Comparison of ENCODE assay signal across 10 cellular contexts in genomic region chr6:32943864-32944263, GRCh38. TPM values are rescaled to one million over a fixed set of nuclear protein-coding genes. Genes with fewer than 3 reads are reported as not detected.
DNase-seq lines count a peak whose midpoint lies in the region; ATAC-seq and TF ChIP-seq lines count a peak whose summit lies in the region.
"Had no signal": no experiment of that assay in that cellular context is flagged by ENCODE, and none has a peak within 500 bp of the region (broad histone marks: within the 10 kb centered on the region; RNA-seq: fewer than 3 reads in every experiment).

No MANE protein-coding gene starts in this region.

- peak overlapping the region; percentile 58 for H3K4ac ChIP-seq in IMR-90 (ENCODE audit: low read depth, low read length)

- H2BK120ac ChIP-seq in IMR-90 (ENCODE audit: low read depth, low read length), result peak overlapping the region; percentile 74

- no peak overlapping the region for H3K4me2 ChIP-seq in IMR-90 (ENCODE audit: low read depth, low read length)

- no peaks in the 10 kb centered on the region for H3K9me3 Mint-ChIP-seq in activated CD4-positive, alpha-beta T cell treated with anti-CD3 and anti-CD28 coated beads, Interleukin-2, amount 10 ng/mL, durations not matched to agents 24 days and 14 days
- H3K9me3 Mint-ChIP-seq in activated naive CD4-positive, alpha-beta T cell treated with anti-CD3 and anti-CD28 coated beads, Interleukin-2, amount 50 U/mL, for 72 hours, result peaks cover 0 to 8% of the 10 kb centered on the region in 2 donors
- H3K9me3 Mint-ChIP-seq in stimulated activated naive CD8-positive, alpha-beta T cell treated with anti-CD3 and anti-CD28 coated beads, Interleukin-15, amount 100 ng/mL, for 72 hours, result no peaks in the 10 kb centered on the region

- POLR2A ChIA-PET in IMR-90 (lab: Charles Lee; ENCODE audit: unreplicated experiment), result no interaction called here

- peak overlapping the region; percentile 62; the same call in 1 of the 2 replicates for H3K14ac ChIP-seq in IMR-90 (replicated peaks; ENCODE audit: low read depth, low read length)

- H3K4me3 ChIP-seq in IMR-90 (ENCODE audit: insufficient read depth, low read depth, low read length), result no peak overlapping the region

- no peaks in the 10 kb centered on the region for H3K36me3 Mint-ChIP-seq in activated CD4-positive, alpha-beta T cell treated with anti-CD3 and anti-CD28 coated beads, Interleukin-2, amount 10 ng/mL, durations not matched to agents 24 days and 14 days (ENCODE audit: low read depth)
- no peaks in the 10 kb centered on the region for H3K36me3 Mint-ChIP-seq in activated naive CD4-positive, alpha-beta T cell treated with anti-CD3 and anti-CD28 coated beads, Interleukin-2, amount 50 U/mL, for 72 hours

- H3K9me3 ChIP-seq in IMR-90 (ENCODE audit: control insufficient read depth, insufficient read depth, low read length), result no peaks in the 10 kb centered on the region

- H2BK5ac ChIP-seq in IMR-90 (ENCODE audit: low read depth, low read length, poor library complexity, severe bottlenecking), result no peak overlapping the region

- no peak overlapping the region; the same call in 2 of the 3 replicates for H2BK15ac ChIP-seq in IMR-90 (ENCODE audit: low read depth, low read length)

- H4K5ac ChIP-seq in IMR-90 (ENCODE audit: low read depth, low read length), result no peak overlapping the region

- no peak for TF ChIP-seq CTCF in IMR-90 (conservative IDR thresholded peaks at IDR 0.05; ENCODE audit: low read depth, low read length)

- peak overlapping the region; percentile 52; the same call in 1 of the 2 replicates for H4K91ac ChIP-seq in IMR-90 (ENCODE audit: insufficient read depth, low read depth, low read length)

- no peak for TF ChIP-seq POLR2A in IMR-90 (IDR thresholded peaks at IDR 0.05; ENCODE audit: low read depth, low read length)

- H3K4me1 ChIP-seq in IMR-90 (ENCODE audit: control insufficient read depth, insufficient read depth, low read length), result peaks cover 9% of the 10 kb centered on the region

- no peak overlapping the region for H2AK9ac ChIP-seq in IMR-90 (replicated peaks; ENCODE audit: low read depth, low read length, poor library complexity)

- H4K20me1 ChIP-seq in IMR-90 (ENCODE audit: insufficient read depth, low read length), result no peaks in the 10 kb centered on the region

- intact Hi-C loops in activated CD4-positive, alpha-beta T cell treated with anti-CD3 and anti-CD28 coated beads, Interleukin-2, amount 10 ng/mL, durations not matched to agents 24 days and 14 days (cut with micrococcal nuclease), result loop anchor here (1.0 kb wide), 1 partner anchor 9 kb away; the partner anchor contains the start of gene HLA-DMA
- intact Hi-C loops in IMR-90 (cut with micrococcal nuclease), result no loop called here

- H3K9ac ChIP-seq in IMR-90 (ENCODE audit: low read depth, low read length), result no peak overlapping the region

- H3K9me1 ChIP-seq in IMR-90 (ENCODE audit: insufficient read depth, low read length), result peaks cover 6% of the 10 kb centered on the region

- DNase-seq in activated CD4-positive, alpha-beta T cell treated with anti-CD3 and anti-CD28 coated beads, Interleukin-2, amount 10 ng/mL, durations not matched to agents 24 days and 14 days, result no peak
- no peak for DNase-seq in activated CD4-positive, alpha-beta T cell treated with anti-CD3 and anti-CD28 coated beads for 1 hour
- DNase-seq in IMR-90 (no peak), AG08396 (ENCODE audit: low spot score) (no peak), HPDE6-E6E7 (ENCODE audit: extremely low spot score) (no peak)
- no peak for DNase-seq in activated naive CD4-positive, alpha-beta T cell treated with anti-CD3 and anti-CD28 coated beads, Interleukin-2, amount 50 U/mL, for 72 hours (ENCODE audit: low spot score in 2 of 2)
- DNase-seq in stimulated activated naive CD8-positive, alpha-beta T cell treated with anti-CD3 and anti-CD28 coated beads, Interleukin-15, amount 100 ng/mL, for 72 hours, result no peak
- no peak for DNase-seq in stimulated activated CD4-positive, alpha-beta T cell treated with anti-CD3 and anti-CD28 coated beads, Interleukin-4, amount 100 ng/mL, for 24 hours
- DNase-seq: ACHN, NCI-H146 had no signal

- H2BK20ac ChIP-seq in IMR-90 (ENCODE audit: low read depth, low read length), result peak overlapping the region; percentile 70

- peaks cover 54% of the 10 kb centered on the region for H3K4me1 Mint-ChIP-seq in activated CD4-positive, alpha-beta T cell treated with anti-CD3 and anti-CD28 coated beads, Interleukin-2, amount 10 ng/mL, durations not matched to agents 24 days and 14 days
- peaks cover 81% of the 10 kb centered on the region for H3K4me1 Mint-ChIP-seq in stimulated activated naive CD8-positive, alpha-beta T cell treated with anti-CD3 and anti-CD28 coated beads, Interleukin-15, amount 100 ng/mL, for 72 hours

- WGBS in IMR-90 (ENCODE audit: extremely low coverage in 2 of 2, insufficient read length in 1 of 2), 2 experiments, result 100% methylated on average over 1 of the region's 3 CpGs; no CpG with 5 or more reads in 1 of the 2 experiments

- H3K79me1 ChIP-seq in IMR-90 (ENCODE audit: low read depth in 1 of 2, low read length in 2 of 2), result no peaks in the 10 kb centered on the region

- H3K18ac ChIP-seq in IMR-90 (ENCODE audit: low read depth, low read length), result peak overlapping the region; percentile 6; the same call in 1 of the 2 replicates

- no peaks in the 10 kb centered on the region for H3K36me3 ChIP-seq in IMR-90 (ENCODE audit: control insufficient read depth, insufficient read depth, low read length)

- no peak for TF ChIP-seq RAD21 in IMR-90 (IDR thresholded peaks at IDR 0.05; ENCODE audit: low read length)

- BruUV-seq in IMR-90 (replicated peaks; lab: Mats Ljungman, UMichigan), result no TSS peak

- no peaks in the 10 kb centered on the region for H3K27me3 ChIP-seq in IMR-90 (ENCODE audit: control insufficient read depth, insufficient read depth, low read length)

- no peaks in the 10 kb centered on the region for H3K27me3 Mint-ChIP-seq in activated CD4-positive, alpha-beta T cell treated with anti-CD3 and anti-CD28 coated beads, Interleukin-2, amount 10 ng/mL, durations not matched to agents 24 days and 14 days
- no peaks in the 10 kb centered on the region for H3K27me3 Mint-ChIP-seq in stimulated activated naive CD8-positive, alpha-beta T cell treated with anti-CD3 and anti-CD28 coated beads, Interleukin-15, amount 100 ng/mL, for 72 hours

- H3K23ac ChIP-seq in IMR-90 (ENCODE audit: low read depth, low read length), result 0 out of 2 replicates have a peak overlapping the region, but pooled peaks have one; percentile 34

- dilution Hi-C loops in IMR-90 (cut with HindIII; ENCODE audit: low sequenced_read_pairs, unreplicated experiment), result no loop called here

- H3K27ac ChIP-seq in IMR-90 (ENCODE audit: insufficient read depth, low read length), result no peak overlapping the region

- peak overlapping the region; percentile 86; the same call in 1 of the 2 replicates for H2AK5ac ChIP-seq in IMR-90 (ENCODE audit: low read depth, low read length)

- ATAC-seq in IMR-90 (ENCODE audit: low read depth), result no peak
- no peak for ATAC-seq in activated naive CD4-positive, alpha-beta T cell treated with anti-CD3 and anti-CD28 coated beads, Interleukin-2, amount 50 U/mL, for 72 hours
- ATAC-seq in stimulated activated naive CD8-positive, alpha-beta T cell treated with anti-CD3 and anti-CD28 coated beads, Interleukin-15, amount 100 ng/mL, for 72 hours, result no peak

- H2AFZ ChIP-seq in IMR-90 (replicated peaks; ENCODE audit: low read length, poor library complexity), result no peak overlapping the region

- CTCF ChIA-PET in IMR-90 (lab: Yijun Ruan, JAX), result interaction anchor here (0.7 to 3.3 kb wide), 3 partner anchors 10 to 41 kb away, joined by 3 to 18 read pairs (median 4); partner anchors contain the start of gene HLA-DMA

- no peak overlapping the region for H3K56ac ChIP-seq in IMR-90 (ENCODE audit: extremely low read depth, insufficient read depth, low read length)

- in situ Hi-C loops in IMR-90 (cut with MboI; ENCODE audit: low sequenced_read_pairs), result no loop called here

- H4K8ac ChIP-seq in IMR-90 (ENCODE audit: low read depth in 2 of 2, low read length in 2 of 2), result peak overlapping the region in 1 of 2 experiments; percentile 11; a peak in 1 of 4 replicates

- H3K4me3 Mint-ChIP-seq in activated CD4-positive, alpha-beta T cell treated with anti-CD3 and anti-CD28 coated beads, Interleukin-2, amount 10 ng/mL, durations not matched to agents 24 days and 14 days, result peak overlapping the region; percentile 88
- H3K4me3 Mint-ChIP-seq in stimulated activated naive CD8-positive, alpha-beta T cell treated with anti-CD3 and anti-CD28 coated beads, Interleukin-15, amount 100 ng/mL, for 72 hours, result peak overlapping the region; percentile 84 to 89

- H3K27ac Mint-ChIP-seq in activated CD4-positive, alpha-beta T cell treated with anti-CD3 and anti-CD28 coated beads, Interleukin-2, amount 10 ng/mL, durations not matched to agents 24 days and 14 days, result peak overlapping the region; percentile 93
- peak overlapping the region; percentile 73 to 78 for H3K27ac Mint-ChIP-seq in activated naive CD4-positive, alpha-beta T cell treated with anti-CD3 and anti-CD28 coated beads, Interleukin-2, amount 50 U/mL, for 72 hours
- H3K27ac Mint-ChIP-seq in stimulated activated naive CD8-positive, alpha-beta T cell treated with anti-CD3 and anti-CD28 coated beads, Interleukin-15, amount 100 ng/mL, for 72 hours, result peak overlapping the region; percentile 93 to 98

RNA-seq across cellular contexts. Expression of gene HLA-DMB, which starts 3.0 kb away (rescaled TPM):
- 0.75 and 0.80 TPM in 2 replicates for total RNA-seq in activated CD4-positive, alpha-beta T cell treated with anti-CD3 and anti-CD28 coated beads, Interleukin-2, amount 10 ng/mL, durations not matched to agents 24 days and 14 days
- total RNA-seq in IMR-90 (2012; rRNA removed), result 0.18 and 0.28 TPM in 2 replicates
- polyA plus RNA-seq in IMR-90 (2012; rRNA removed), result 0.19 and 0.20 TPM in 2 replicates
- 0.10 and 0.18 TPM in 2 replicates for polyA plus RNA-seq in IMR-90 (2012; cell fraction: cytosol; rRNA removed)
- polyA plus RNA-seq in IMR-90 (2012; cell fraction: nucleus; rRNA removed; ENCODE audit: low replicate concordance), result 0.14 and 0.15 TPM in 2 replicates
- total RNA-seq in activated naive CD4-positive, alpha-beta T cell treated with anti-CD3 and anti-CD28 coated beads, Interleukin-2, amount 50 U/mL, for 72 hours, result 1 to 10 TPM; 2.8 to 4.5 TPM

RNA-seq across cellular contexts. Expression of gene HLA-DMA, which starts 9.0 kb away (rescaled TPM):
- total RNA-seq in activated CD4-positive, alpha-beta T cell treated with anti-CD3 and anti-CD28 coated beads, Interleukin-2, amount 10 ng/mL, durations not matched to agents 24 days and 14 days, result 8.1 and 8.7 TPM in 2 replicates
- 1.7 and 2.3 TPM in 2 replicates for total RNA-seq in IMR-90 (2012; rRNA removed)
- 8.3 and 8.4 TPM in 2 replicates for polyA plus RNA-seq in IMR-90 (2012; rRNA removed)
- 9.0 and 11.0 TPM in 2 replicates for polyA plus RNA-seq in IMR-90 (2012; cell fraction: cytosol; rRNA removed)
- 11.8 and 23.1 TPM in 2 replicates for polyA plus RNA-seq in IMR-90 (2012; cell fraction: nucleus; rRNA removed; ENCODE audit: low replicate concordance)
- total RNA-seq in activated naive CD4-positive, alpha-beta T cell treated with anti-CD3 and anti-CD28 coated beads, Interleukin-2, amount 50 U/mL, for 72 hours, result 10 to 100 TPM; 23.0 to 33.5 TPM

RNA-seq across cellular contexts. Expression of gene BRD2, which starts 24.5 kb away (rescaled TPM):
- 320 TPM in 2 replicates for total RNA-seq in activated CD4-positive, alpha-beta T cell treated with anti-CD3 and anti-CD28 coated beads, Interleukin-2, amount 10 ng/mL, durations not matched to agents 24 days and 14 days
- total RNA-seq in IMR-90 (2012; rRNA removed), result 75.8 and 99.5 TPM in 2 replicates
- 140 and 144 TPM in 2 replicates for polyA plus RNA-seq in IMR-90 (2012; rRNA removed)
- 50.6 and 64.6 TPM in 2 replicates for polyA plus RNA-seq in IMR-90 (2012; cell fraction: cytosol; rRNA removed)
- polyA plus RNA-seq in IMR-90 (2012; cell fraction: nucleus; rRNA removed; ENCODE audit: low replicate concordance), result 171 and 486 TPM in 2 replicates
- 100 to 1,000 TPM; 216 to 254 TPM for total RNA-seq in activated naive CD4-positive, alpha-beta T cell treated with anti-CD3 and anti-CD28 coated beads, Interleukin-2, amount 50 U/mL, for 72 hours
